26 cellular contexts compared by ENCODE assay signal in the genomic region with DNA sequence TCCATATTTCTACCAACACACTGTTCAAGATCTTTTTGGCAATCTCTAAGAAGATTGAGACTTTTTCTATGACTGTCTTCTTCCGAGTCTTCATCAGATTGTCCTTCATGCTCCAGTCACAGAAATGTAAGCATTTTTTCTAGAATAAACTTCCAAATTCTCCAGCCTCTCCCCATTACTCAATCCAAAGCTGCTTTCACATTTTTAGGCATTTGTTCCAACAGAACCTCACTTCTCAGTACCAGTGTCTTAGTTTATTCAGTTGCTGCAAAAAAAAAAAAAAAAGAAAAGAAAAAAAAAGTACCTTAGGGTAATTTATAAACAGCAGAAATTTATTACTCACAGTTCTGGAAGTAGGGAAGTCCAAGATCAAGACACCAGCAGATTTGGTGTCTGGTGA.
"Had no signal": no experiment of that assay in that cellular context is flagged by ENCODE, and none has a peak within 500 bp of the region (broad histone marks: within the 10 kb centered on the region; RNA-seq: fewer than 3 reads in every experiment).

No MANE protein-coding gene starts in this region.

- ATAC-seq: left lobe of liver; natural killer cell; psoas muscle; stimulated activated naive B cell treated with anti-CD40 and anti-IgM and Interleukin-4, amounts not matched to agents 10 μg/mL and 1 μg/mL and 100 μg/mL, for 72 hours; stimulated activated naive CD8-positive, alpha-beta T cell treated with anti-CD3 and anti-CD28 coated beads, Interleukin-15, Interleukin-2, amounts not matched to agents 100 U/mL and 50 U/mL, for 24 hours; upper lobe of right lung had no signal

- H3K27me3 ChIP-seq: hepatocyte, neural progenitor cell, neutrophil, stomach, tibial artery, upper lobe of right lung had no signal

- H3K27ac ChIP-seq: hepatocyte, neural progenitor cell, neutrophil, parathyroid adenoma, psoas muscle, stomach, thoracic aorta, tibial artery, upper lobe of right lung had no signal

- H3K4me3 ChIP-seq: hepatocyte, lung, neural progenitor cell, psoas muscle, skin epidermis, stomach, thoracic aorta, tibial artery, upper lobe of right lung had no signal

- DNase-seq: head of caudate nucleus; islet precursor cell; mesendoderm; naive B cell; natural killer cell; nephron progenitor cell; occipital lobe; stimulated activated CD4-positive, alpha-beta T cell treated with anti-CD3 and anti-CD28 coated beads, Interleukin-12 subunit alpha, Interleukin-12 subunit beta, amount 100 ng/mL, for 4 hours; stimulated activated CD4-positive, alpha-beta T cell treated with anti-CD3 and anti-CD28 coated beads, Interleukin-15, amount 100 ng/mL, for 24 hours; stimulated activated CD4-positive, alpha-beta T cell treated with anti-CD3 and anti-CD28 coated beads, Interleukin-2, amount 100 ng/mL, for 24 hours; stimulated activated CD4-positive, alpha-beta T cell treated with anti-CD3 and anti-CD28 coated beads, Interleukin-4, amount 100 ng/mL, for 1 hour; stimulated activated naive B cell treated with anti-CD40 and anti-IgM and Interleukin-4, amounts not matched to agents 10 μg/mL and 1 μg/mL and 100 μg/mL, for 72 hours; stimulated activated naive CD8-positive, alpha-beta T cell treated with anti-CD3 and anti-CD28 coated beads, Interleukin-15, Interleukin-2, amounts not matched to agents 100 U/mL and 50 U/mL, for 24 hours; stomach; tibial artery; trophoblast cell; upper lobe of right lung had no signal

- H3K36me3 ChIP-seq: neural progenitor cell, neutrophil, stomach, thoracic aorta, tibial artery, upper lobe of right lung had no signal

- H3K9me3 ChIP-seq: neutrophil, thoracic aorta, tibial artery, upper lobe of right lung had no signal

- H3K4me1 ChIP-seq: neural progenitor cell, parathyroid adenoma, psoas muscle, stomach, tibial artery, upper lobe of right lung had no signal
